Comparison of ENCODE assay signal across 8 cellular contexts in genomic region chr1:32179193-32179442, GRCh38. TPM values are rescaled to one million over a fixed set of nuclear protein-coding genes. Genes with fewer than 3 reads are reported as not detected.
DNase-seq lines count a peak whose midpoint lies in the region; ATAC-seq and TF ChIP-seq lines count a peak whose summit lies in the region.

No MANE protein-coding gene starts in this region.

- H3K4me1 ChIP-seq in left lung, result peaks cover 21 to 51% of the 10 kb centered on the region in 2 donors

- peak; percentile 9 for ATAC-seq in left lung

- no peak for DNase-seq in activated naive CD4-positive, alpha-beta T cell treated with anti-CD3 and anti-CD28 coated beads for 36 hours
- no peak for DNase-seq in activated naive CD4-positive, alpha-beta T cell treated with Interleukin-2 at 50 U/mL for 16 hours
- DNase-seq in left lung (no peak), type B pancreatic cell (ENCODE audit: extremely low spot score, unreplicated experiment) (no peak), NCI-H345 (lab: John Stamatoyannopoulos, UW) (no peak), COR-L47 (lab: John Stamatoyannopoulos, UW) (no peak), NOMO-1 treated with dmso at 0.1 percent for 144 hours (lab: John Stamatoyannopoulos, UW; ENCODE audit: unreplicated experiment) (no peak)

- H3K4me3 Mint-ChIP-seq in activated naive CD4-positive, alpha-beta T cell treated with anti-CD3 and anti-CD28 coated beads for 36 hours, result peak overlapping the region; percentile 86
- H3K4me3 Mint-ChIP-seq in type B pancreatic cell, result peak overlapping the region; percentile 93

- peak overlapping the region; percentile 94 for H3K27ac ChIP-seq in angular gyrus (ENCODE audit: low read depth, low read length)
- H3K27ac ChIP-seq in left lung, result peak overlapping the region; percentile 94 to 95

- peaks cover 34% of the 10 kb centered on the region for H3K36me3 Mint-ChIP-seq in activated naive CD4-positive, alpha-beta T cell treated with anti-CD3 and anti-CD28 coated beads for 36 hours (ENCODE audit: low read depth)
- H3K36me3 Mint-ChIP-seq in type B pancreatic cell, result peaks cover 27% of the 10 kb centered on the region

- intact Hi-C loops in activated naive CD4-positive, alpha-beta T cell treated with anti-CD3 and anti-CD28 coated beads for 36 hours (cut with micrococcal nuclease), result loop anchor here (1.0 to 2.0 kb wide), 4 partner anchors 22 to 72 kb away; partner anchors contain the start of genes EIF3I, KPNA6, LCK and TMEM234
- intact Hi-C loops in left lung (cut with DNase I), result no loop called here

- TF ChIP-seq CTCF in left lung (IDR thresholded peaks at IDR 0.05) (no peak), type B pancreatic cell (conservative IDR thresholded peaks at IDR 0.05) (no peak)

- H3K27me3 ChIP-seq in left lung, result no peaks in the 10 kb centered on the region

- peak overlapping the region; percentile 62 to 80 for H3K4me3 ChIP-seq in left lung

- H3K27me3 Mint-ChIP-seq in activated naive CD4-positive, alpha-beta T cell treated with anti-CD3 and anti-CD28 coated beads for 36 hours (ENCODE audit: low read depth), result no peaks in the 10 kb centered on the region
- no peaks in the 10 kb centered on the region for H3K27me3 Mint-ChIP-seq in type B pancreatic cell

- peaks cover 0 to 27% of the 10 kb centered on the region in 2 donors for H3K36me3 ChIP-seq in left lung

- no peaks in the 10 kb centered on the region for H3K9me3 Mint-ChIP-seq in activated naive CD4-positive, alpha-beta T cell treated with anti-CD3 and anti-CD28 coated beads for 36 hours
- H3K9me3 Mint-ChIP-seq in type B pancreatic cell, result no peaks in the 10 kb centered on the region

- H3K9me3 ChIP-seq in left lung, result no peaks in the 10 kb centered on the region

- peak overlapping the region; percentile 96 for H3K27ac Mint-ChIP-seq in activated naive CD4-positive, alpha-beta T cell treated with anti-CD3 and anti-CD28 coated beads for 36 hours
- peak overlapping the region; percentile 95 for H3K27ac Mint-ChIP-seq in type B pancreatic cell

- peaks cover 42% of the 10 kb centered on the region for H3K4me1 Mint-ChIP-seq in activated naive CD4-positive, alpha-beta T cell treated with anti-CD3 and anti-CD28 coated beads for 36 hours (ENCODE audit: low read depth)
- H3K4me1 Mint-ChIP-seq in type B pancreatic cell (ENCODE audit: unreplicated experiment), result peaks cover 19% of the 10 kb centered on the region

- CTCF ChIA-PET in activated naive CD4-positive, alpha-beta T cell treated with anti-CD3 and anti-CD28 coated beads for 36 hours (lab: Charles Lee), result interaction anchor here (1.8 kb wide), 1 partner anchor 22 kb away, joined by 4 read pairs; the partner anchor contains the start of gene CCDC28B

RNA-seq across cellular contexts. Expression of gene TXLNA, which starts 0.4 kb away (rescaled TPM):
- total RNA-seq in activated naive CD4-positive, alpha-beta T cell treated with anti-CD3 and anti-CD28 coated beads for 36 hours, result 10 to 100 TPM; 84.3 to 86.2 TPM
- total RNA-seq in left lung (10 to 100 TPM; 54.0 to 56.4 TPM), type B pancreatic cell (ENCODE audit: low replicate concordance) (54.0 and 60.4 TPM in 2 replicates)

RNA-seq across cellular contexts. Expression of gene CCDC28B, which starts 21.3 kb away (rescaled TPM):
- 10 to 100 TPM; 13.1 to 14.8 TPM for total RNA-seq in activated naive CD4-positive, alpha-beta T cell treated with anti-CD3 and anti-CD28 coated beads for 36 hours
- total RNA-seq in left lung (1 to 10 TPM; 7.2 to 9.0 TPM), type B pancreatic cell (ENCODE audit: low replicate concordance) (15.8 and 19.6 TPM in 2 replicates)

RNA-seq across cellular contexts. Expression of gene IQCC, which starts 26.4 kb away (rescaled TPM):
- total RNA-seq in activated naive CD4-positive, alpha-beta T cell treated with anti-CD3 and anti-CD28 coated beads for 36 hours, result 1 to 10 TPM; 4.8 to 5.9 TPM
- total RNA-seq in left lung, result 1 to 10 TPM; 1.9 to 2.3 TPM
- total RNA-seq in type B pancreatic cell (ENCODE audit: low replicate concordance), result 4.3 and 4.7 TPM in 2 replicates

RNA-seq across cellular contexts. Expression of gene DCDC2B, which starts 29.8 kb away (rescaled TPM):
- total RNA-seq in activated naive CD4-positive, alpha-beta T cell treated with anti-CD3 and anti-CD28 coated beads for 36 hours, result not detected
- total RNA-seq in left lung, result 1 to 10 TPM in 1 of 2 donors, not detected in 1; 2.3 TPM
- not detected in 2 replicates for total RNA-seq in type B pancreatic cell (ENCODE audit: low replicate concordance)

RNA-seq across cellular contexts. Expression of gene TMEM234, which starts 43.0 kb away (rescaled TPM):
- total RNA-seq in activated naive CD4-positive, alpha-beta T cell treated with anti-CD3 and anti-CD28 coated beads for 36 hours, result 1 to 10 TPM; 5.1 to 6.4 TPM
- 10 to 100 TPM; 19.3 to 21.0 TPM for total RNA-seq in left lung
- 33.9 and 35.4 TPM in 2 replicates for total RNA-seq in type B pancreatic cell (ENCODE audit: low replicate concordance)
